ENCODE assay signal across 17 cellular contexts in the genomic region with DNA sequence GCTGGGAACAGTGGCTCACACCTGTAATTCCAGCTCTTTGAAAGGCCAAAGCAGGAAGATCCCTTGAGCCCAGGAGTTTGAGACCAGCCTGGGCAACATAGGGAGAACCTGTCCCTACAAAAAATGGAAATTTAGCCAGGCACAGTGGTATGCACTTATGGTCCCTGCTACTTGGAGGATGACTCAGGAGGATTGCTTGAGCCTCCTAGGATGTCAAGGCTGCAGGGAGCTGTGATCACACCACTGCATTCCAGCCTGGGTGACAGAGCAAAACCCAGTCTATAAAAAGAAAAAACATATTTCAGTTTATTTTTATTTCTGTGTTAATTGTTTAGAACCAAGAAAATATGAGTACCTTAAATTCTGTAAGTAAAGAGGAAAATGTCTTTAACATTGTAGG.
DNase-seq lines count a peak whose midpoint lies in the region; TF ChIP-seq lines count a peak whose summit lies in the region.
"Had no signal": no experiment of that assay in that cellular context is flagged by ENCODE, and none has a peak within 500 bp of the region (broad histone marks: within the 10 kb centered on the region; RNA-seq: fewer than 3 reads in every experiment).

No MANE protein-coding gene starts in this region.

- no peak for TF ChIP-seq EP300 in esophagus muscularis mucosa (IDR thresholded peaks at IDR 0.05)

- H3K4me2 ChIP-seq in PC-9, result no peak overlapping the region

- H3K36me3 ChIP-seq in PC-9 (ENCODE audit: low read depth) (peaks cover 11% of the 10 kb centered on the region; the same call in 1 of the 2 replicates), esophagus muscularis mucosa (peaks cover 18 to 78% (median 61%) of the 10 kb centered on the region in 4 donors)

- DNase-seq in AG20443 (ENCODE audit: low spot score), result peak; percentile 25
- peak; percentile 7 to 55 for DNase-seq in PC-9
- no peak for DNase-seq in esophagus muscularis mucosa (ENCODE audit: extremely low spot score)
- DNase-seq in non-pigmented ciliary epithelial cell (ENCODE audit: low read depth), result peak; percentile 62
- no peak for DNase-seq in NOMO-1 (lab: John Stamatoyannopoulos, UW; ENCODE audit: unreplicated experiment in 2 of 2)
- DNase-seq in activated CD8-positive, alpha-beta memory T cell treated with anti-CD3 and anti-CD28 coated beads, Interleukin-2, amount 50 U/mL, for 48 hours, result no peak
- DNase-seq in NCI-H1105 (lab: John Stamatoyannopoulos, UW), result no peak
- DNase-seq in activated CD4-positive, alpha-beta T cell treated with anti-CD3 and anti-CD28 coated beads, Interleukin-2, amount 50 U/mL, for 48 hours, result no peak
- DNase-seq: activated CD4-positive, alpha-beta T cell treated with anti-CD3 and anti-CD28 coated beads for 1 hour; activated naive CD8-positive, alpha-beta T cell treated with anti-CD3 and anti-CD28 coated beads for 36 hours; GOT3; NCI-H1436 treated with DMSO at 0.1 percent for 48 hours; NCI-H526 treated with DMSO at 0.1 percent for 48 hours; nephron progenitor cell; RPMI8226; stimulated activated naive B cell treated with anti-CD40 and anti-IgM and Interleukin-4, amounts not matched to agents 10 μg/mL and 1 μg/mL and 100 μg/mL, for 72 hours had no signal

- no TSS peak for BruUV-seq in PC-9 (replicated peaks; lab: Mats Ljungman, UMichigan)

- no peaks in the 10 kb centered on the region for H3K9me2 ChIP-seq in PC-9 (ENCODE audit: insufficient read depth)

- TF ChIP-seq POLR2A in esophagus muscularis mucosa (IDR thresholded peaks at IDR 0.05; ENCODE audit: low read depth), result no peak

- H3K9me3 ChIP-seq in PC-9 (ENCODE audit: insufficient read depth, low read depth) (peaks cover 3% of the 10 kb centered on the region; the same call in 1 of the 2 replicates), esophagus muscularis mucosa (no peaks in the 10 kb centered on the region)

- TF ChIP-seq CTCF in PC-9 (conservative IDR thresholded peaks at IDR 0.05), result no peak
- TF ChIP-seq CTCF in esophagus muscularis mucosa (IDR thresholded peaks at IDR 0.05), result no peak

- H3F3A ChIP-seq in PC-9 (ENCODE audit: insufficient read depth, low read depth), result peaks cover 10% of the 10 kb centered on the region; the same call in 1 of the 2 replicates

- H2AFZ ChIP-seq in PC-9, result no peak overlapping the region

- CTCF ChIA-PET in PC-9 (lab: Charles Lee), result no interaction called here

- H3K27ac ChIP-seq in PC-9 (0 out of 2 replicates have a peak overlapping the region, but pooled peaks have one; percentile 19), esophagus muscularis mucosa (replicated peaks in 1 of 4) (peak overlapping the region; percentile 29 to 70 (median 63))

- no peaks in the 10 kb centered on the region for H3K79me2 ChIP-seq in PC-9 (ENCODE audit: low read depth)

- intact Hi-C loops in PC-9 (cut with micrococcal nuclease; ENCODE audit: unreplicated experiment) (no loop called here), esophagus muscularis mucosa (cut with DNase I) (no loop called here)

- H3K4me3 ChIP-seq in PC-9, result no peak overlapping the region
- H3K4me3 ChIP-seq in esophagus muscularis mucosa, result no peak overlapping the region
- H3K4me3 ChIP-seq: K562 had no signal

- H4K20me1 ChIP-seq in PC-9 (ENCODE audit: insufficient read depth), result no peaks in the 10 kb centered on the region

- POLR2A ChIA-PET in PC-9 (lab: Charles Lee; ENCODE audit: unreplicated experiment), result no interaction called here

- H3K27me3 ChIP-seq in PC-9 (ENCODE audit: insufficient read depth, low read depth), result no peaks in the 10 kb centered on the region
- H3K27me3 ChIP-seq in esophagus muscularis mucosa, result no peaks in the 10 kb centered on the region

- H3K4me1 ChIP-seq in PC-9 (replicated peaks; ENCODE audit: insufficient read depth) (peaks cover 8% of the 10 kb centered on the region), esophagus muscularis mucosa (peaks cover 70 to 99% (median 96%) of the 10 kb centered on the region in 4 donors)

Comparison
In these comparisons a context has a peak if more than half of its experiments do, and no peak if none do; other contexts are left out.
1. DNase-seq: peak in AG20443 (single experiment), PC-9 (2 of 2) and non-pigmented ciliary epithelial cell (single experiment); none in esophagus muscularis mucosa (single experiment), NOMO-1 (0 of 2), activated CD8-positive, alpha-beta memory T cell treated with anti-CD3 and anti-CD28 coated beads, Interleukin-2, amount 50 U/mL, for 48 hours (single experiment), NCI-H1105 (single experiment) and activated CD4-positive, alpha-beta T cell treated with anti-CD3 and anti-CD28 coated beads, Interleukin-2, amount 50 U/mL, for 48 hours (0 of 2).